ENCODE assay signal across 8 cellular contexts in the genomic region with DNA sequence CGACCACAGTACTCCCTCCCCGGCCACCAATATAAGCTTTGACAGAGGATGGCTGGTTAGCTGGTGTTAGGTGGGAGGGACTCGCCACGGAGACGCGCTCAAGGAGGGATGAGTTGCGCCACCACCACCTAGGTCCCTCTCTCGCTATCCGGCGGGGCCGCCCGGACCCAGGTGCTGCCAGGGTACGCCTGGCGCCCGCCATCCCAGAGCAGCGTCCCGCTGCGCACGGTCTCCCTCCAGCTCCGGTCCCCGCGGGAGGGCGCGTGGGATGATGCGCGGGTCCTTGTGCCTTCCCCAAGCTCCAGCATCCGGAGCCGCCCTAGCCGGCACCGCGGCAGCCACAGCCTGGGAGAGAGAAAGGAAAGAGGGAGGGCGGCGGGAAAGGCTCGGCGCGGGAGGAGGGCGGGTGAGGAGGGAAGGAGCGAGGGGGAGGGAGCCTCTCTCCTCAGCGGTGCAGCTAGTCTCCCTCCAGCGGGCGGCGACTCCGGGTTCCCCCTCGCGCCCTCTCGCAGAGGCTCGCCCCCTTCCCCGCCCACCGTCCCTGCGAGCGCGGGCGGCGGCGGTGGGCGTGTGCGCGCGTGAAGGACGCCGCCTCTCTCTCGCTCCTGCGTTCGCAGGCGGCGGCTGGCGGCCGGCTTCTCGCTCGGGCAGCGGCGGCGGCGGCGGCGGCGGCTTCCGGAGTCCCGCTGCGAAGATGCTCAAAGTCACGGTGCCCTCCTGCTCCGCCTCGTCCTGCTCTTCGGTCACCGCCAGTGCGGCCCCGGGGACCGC. TPM values are rescaled to one million over a fixed set of nuclear protein-coding genes. Genes with fewer than 3 reads are reported as not detected.
A peak's percentile ranks its signal among the peaks of the same experiment; 100 is the strongest.
DNase-seq lines count a peak whose midpoint lies in the region; ATAC-seq lines count a peak whose summit lies in the region.

A gene (plus strand): TSS at position 595 of the 771 bp plus-strand sequence. CDS start 100 bp downstream, at position 695.

- ATAC-seq in GM19324 (IDR thresholded peaks at IDR 0.05; ENCODE audit: low FRiP score, unreplicated experiment) (peak; percentile 84), HG03439 (IDR thresholded peaks at IDR 0.05; ENCODE audit: unreplicated experiment) (peak; percentile 79), esophagus mucosa (peak; percentile 77)

- DNase-seq in C1 segment of cervical spinal cord (lab: John Stamatoyannopoulos, UW), result peak in 10 of 14 donors; percentile 22 to 87 (median 34)
- DNase-seq in NCI-H82 treated with DMSO at 0.1 percent for 48 hours (lab: John Stamatoyannopoulos, UW; ENCODE audit: unreplicated experiment), result peak; percentile 57
- DNase-seq in activated T-cell treated with anti-CD3 and anti-CD28 coated beads for 48 hours (ENCODE audit: low read depth), result peak; percentile 60
- DNase-seq in myocyte (ENCODE audit: low read depth), result peak; percentile 54
- peak; percentile 44 to 50 for DNase-seq in stimulated activated CD8-positive, alpha-beta memory T cell treated with anti-CD3 and anti-CD28 coated beads, Interleukin-7, amount 100 ng/mL, for 48 hours (ENCODE audit: extremely low read depth in 1 of 2, low read depth in 1 of 2)

RNA-seq across cellular contexts. Expression of the gene that starts here (rescaled TPM):
- 1.6 TPM for total RNA-seq in esophagus mucosa
- total RNA-seq in myocyte, result 0.19 and 0.42 TPM in 2 replicates
- polyA plus RNA-seq in myocyte (2012), result 0.09 TPM

Comparison
In these comparisons a context has a peak if more than half of its experiments do, and no peak if none do; other contexts are left out.
1. Peak in every context shown above with its lines: DNase-seq and ATAC-seq.
2. Peak in DNase-seq in myocyte; RNA of the gene not detected or under 1 TPM.